1 cellular context compared by ENCODE assay signal in the genomic region with DNA sequence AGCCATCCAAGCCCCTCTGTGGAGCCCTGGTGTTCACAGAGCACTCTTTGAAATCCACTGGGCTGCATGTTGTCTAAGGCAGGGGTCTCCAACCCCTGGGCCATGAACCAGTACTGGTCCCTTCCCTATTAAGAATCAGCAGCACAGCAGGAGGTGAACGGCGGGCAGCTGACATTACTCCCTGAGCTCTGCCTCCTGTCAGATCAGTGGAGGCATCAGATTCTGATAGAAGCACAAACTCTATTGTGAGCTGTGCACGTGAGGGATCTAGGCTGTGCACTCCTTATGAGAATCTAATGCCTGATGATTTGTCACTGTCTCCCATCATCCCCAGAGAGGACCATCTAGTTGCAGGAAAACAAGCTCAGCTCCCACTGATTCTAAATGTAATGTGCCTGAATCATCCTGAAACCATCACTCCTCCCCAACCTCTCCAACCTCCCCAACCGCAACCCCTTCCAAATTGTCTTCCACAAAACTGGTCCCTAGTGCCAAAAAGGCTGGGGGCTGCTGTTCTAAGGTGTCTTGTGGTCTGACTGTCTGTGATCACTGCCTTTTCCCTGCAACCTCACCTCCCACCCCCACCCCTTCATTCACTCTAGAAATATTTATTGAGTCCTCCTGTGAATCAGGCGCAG.
TF ChIP-seq lines count a peak whose summit lies in the region.

No MANE protein-coding gene starts in this region.

TF ChIP-seq in IMR-90, 13 proteins besides CTCF, POLR2A, EP300 and RAD21:
- TF ChIP-seq BHLHE40 (IDR thresholded peaks at IDR 0.05; ENCODE audit: low read depth, low read length) = no peak
- no peak for TF ChIP-seq RCOR1 (IDR thresholded peaks at IDR 0.05; ENCODE audit: insufficient replicate concordance, low read length)
- TF ChIP-seq, protein P1, sequence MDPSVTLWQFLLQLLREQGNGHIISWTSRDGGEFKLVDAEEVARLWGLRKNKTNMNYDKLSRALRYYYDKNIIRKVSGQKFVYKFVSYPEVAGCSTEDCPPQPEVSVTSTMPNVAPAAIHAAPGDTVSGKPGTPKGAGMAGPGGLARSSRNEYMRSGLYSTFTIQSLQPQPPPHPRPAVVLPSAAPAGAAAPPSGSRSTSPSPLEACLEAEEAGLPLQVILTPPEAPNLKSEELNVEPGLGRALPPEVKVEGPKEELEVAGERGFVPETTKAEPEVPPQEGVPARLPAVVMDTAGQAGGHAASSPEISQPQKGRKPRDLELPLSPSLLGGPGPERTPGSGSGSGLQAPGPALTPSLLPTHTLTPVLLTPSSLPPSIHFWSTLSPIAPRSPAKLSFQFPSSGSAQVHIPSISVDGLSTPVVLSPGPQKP (IDR thresholded peaks at IDR 0.05; ENCODE audit: borderline replicate concordance, low read depth, low read length) = no peak
- no peak for TF ChIP-seq CHD1 (IDR thresholded peaks at IDR 0.05; ENCODE audit: low read depth, low read length)
- TF ChIP-seq MAFK (IDR thresholded peaks at IDR 0.05; ENCODE audit: low read depth, low read length) = no peak
- TF ChIP-seq, protein P2, sequence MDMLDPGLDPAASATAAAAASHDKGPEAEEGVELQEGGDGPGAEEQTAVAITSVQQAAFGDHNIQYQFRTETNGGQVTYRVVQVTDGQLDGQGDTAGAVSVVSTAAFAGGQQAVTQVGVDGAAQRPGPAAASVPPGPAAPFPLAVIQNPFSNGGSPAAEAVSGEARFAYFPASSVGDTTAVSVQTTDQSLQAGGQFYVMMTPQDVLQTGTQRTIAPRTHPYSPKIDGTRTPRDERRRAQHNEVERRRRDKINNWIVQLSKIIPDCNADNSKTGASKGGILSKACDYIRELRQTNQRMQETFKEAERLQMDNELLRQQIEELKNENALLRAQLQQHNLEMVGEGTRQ (IDR thresholded peaks at IDR 0.05; ENCODE audit: low read depth, low read length) = no peak
- no peak for TF ChIP-seq NFE2L2 (IDR thresholded peaks at IDR 0.05; ENCODE audit: low read depth, low read length)
- no peak for TF ChIP-seq FOS (IDR thresholded peaks at IDR 0.05; ENCODE audit: low read depth, low read length)
- no peak for TF ChIP-seq MAZ (IDR thresholded peaks at IDR 0.05; ENCODE audit: borderline replicate concordance, low read depth, low read length)
- TF ChIP-seq CEBPB (IDR thresholded peaks at IDR 0.05; ENCODE audit: low read depth, low read length) = no peak
- no peak for TF ChIP-seq SMC3 (IDR thresholded peaks at IDR 0.05; ENCODE audit: low read depth, low read length)
- no peak for TF ChIP-seq RFX5 (IDR thresholded peaks at IDR 0.05; ENCODE audit: low read depth, low read length)
- no peak for TF ChIP-seq MXI1 (IDR thresholded peaks at IDR 0.05; ENCODE audit: borderline replicate concordance, low read depth, low read length)
